ENCODE assay signal across 19 cellular contexts in genomic region chr6:110387986-110388385, GRCh38. TPM values are rescaled to one million over a fixed set of nuclear protein-coding genes. Genes with fewer than 3 reads are reported as not detected.
DNase-seq lines count a peak whose midpoint lies in the region; TF ChIP-seq lines count a peak whose summit lies in the region.
"Had no signal": no experiment of that assay in that cellular context is flagged by ENCODE, and none has a peak within 500 bp of the region (broad histone marks: within the 10 kb centered on the region; RNA-seq: fewer than 3 reads in every experiment).

No MANE protein-coding gene starts in this region.

- POLR2A ChIA-PET in HEK293T (lab: Yijun Ruan, JAX): no interaction called here

- no peak for TF ChIP-seq CTCF in mesothelial cell of epicardium (IDR thresholded peaks at IDR 0.05; ENCODE audit: unreplicated experiment)

- CTCF ChIA-PET in HEK293T (lab: Yijun Ruan, JAX): no interaction called here

- H3K27ac ChIP-seq in SK-N-MC: peak overlapping the region; percentile 67
- H3K27ac ChIP-seq: BLaER1, C4-2B, GM23248 had no signal

- no peaks in the 10 kb centered on the region for H3K27me3 Mint-ChIP-seq in mesothelial cell of epicardium (ENCODE audit: low read depth)
- H3K27me3 Mint-ChIP-seq: B cell had no signal

- no peaks in the 10 kb centered on the region for H3K36me3 ChIP-seq in SK-N-MC (ENCODE audit: insufficient read depth, low read length)
- H3K36me3 ChIP-seq: BLaER1 had no signal

- H3K9ac ChIP-seq in SK-N-MC (ENCODE audit: insufficient read length): no peak overlapping the region
- H3K9ac ChIP-seq: BLaER1, GM23248 had no signal

- H3K36me3 Mint-ChIP-seq in mesothelial cell of epicardium: no peaks in the 10 kb centered on the region
- H3K36me3 Mint-ChIP-seq: CD4-positive, CD25-positive, alpha-beta regulatory T cell; CD8-positive, alpha-beta T cell had no signal

- H3K27ac Mint-ChIP-seq in mesothelial cell of epicardium: peak overlapping the region; percentile 27
- H3K27ac Mint-ChIP-seq: B cell had no signal

- peaks cover 40% of the 10 kb centered on the region for H3K4me1 Mint-ChIP-seq in mesothelial cell of epicardium
- H3K4me1 Mint-ChIP-seq: B cell had no signal

- no peak overlapping the region for H3K4me3 ChIP-seq in SK-N-MC
- H3K4me3 ChIP-seq: BLaER1, GM23248 had no signal

- H3K9me3 Mint-ChIP-seq in mesothelial cell of epicardium: peaks cover 6% of the 10 kb centered on the region
- H3K9me3 Mint-ChIP-seq: CD4-positive, CD25-positive, alpha-beta regulatory T cell; CD8-positive, alpha-beta T cell had no signal

- no peak overlapping the region for H3K4me3 Mint-ChIP-seq in mesothelial cell of epicardium
- H3K4me3 Mint-ChIP-seq: B cell; CD4-positive, CD25-positive, alpha-beta regulatory T cell; CD8-positive, alpha-beta T cell had no signal

- H3K9me3 ChIP-seq in SK-N-MC (ENCODE audit: low read depth, low read length): no peaks in the 10 kb centered on the region; the same call in 1 of the 2 replicates
- H3K9me3 ChIP-seq: BLaER1, Caco-2 had no signal

- peak; percentile 17 for DNase-seq in NCI-H1105 treated with DMSO at 0.1 percent for 48 hours (lab: John Stamatoyannopoulos, UW)
- DNase-seq in SK-N-MC (ENCODE audit: low read depth, low spot score): no peak
- no peak for DNase-seq in mesothelial cell of epicardium (ENCODE audit: low spot score in 2 of 2, unreplicated experiment in 2 of 2)
- DNase-seq in T1000 (lab: John Stamatoyannopoulos, UW): no peak
- no peak for DNase-seq in NCI-H2081 (lab: John Stamatoyannopoulos, UW)
- DNase-seq in HEK293T (ENCODE audit: extremely low spot score): no peak
- DNase-seq: Caco-2; CD4-positive, CD25-positive, alpha-beta regulatory T cell; CD8-positive, alpha-beta T cell; DMS153; DND-41; GM23248; H7; HCEC 1CT had no signal

TF ChIP-seq in HEK293T, 16 proteins besides CTCF, POLR2A, EP300 and RAD21:
- TF ChIP-seq FOXM1 (IDR thresholded peaks at IDR 0.05; ENCODE audit: borderline replicate concordance) (no peak), FOXA1 (IDR thresholded peaks at IDR 0.05) (no peak), SP1 (IDR thresholded peaks at IDR 0.05) (no peak), HDGF (IDR thresholded peaks at IDR 0.05; ENCODE audit: borderline replicate concordance) (no peak)

RNA-seq across cellular contexts. Expression of gene DDO, which starts 27.4 kb away (rescaled TPM):
- not detected in 3 replicates for total RNA-seq in mesothelial cell of epicardium
- total RNA-seq: B cell; Caco-2; CD4-positive, CD25-positive, alpha-beta regulatory T cell; CD8-positive, alpha-beta T cell; GM23248; H1; H7 had no signal

RNA-seq across cellular contexts. Expression of gene METTL24, which starts 29.8 kb away (rescaled TPM):
- 25.5 to 28.1 TPM (median 25.7 TPM) in 3 replicates for total RNA-seq in mesothelial cell of epicardium
- total RNA-seq: A172; B cell; Caco-2; CD4-positive, CD25-positive, alpha-beta regulatory T cell; GM23248 had no signal
